In genomic region chrX:153083238-153083923, GRCh38 we compare ENCODE assay signal across 3 cellular contexts. TPM values are rescaled to one million over a fixed set of nuclear protein-coding genes. Genes with fewer than 3 reads are reported as not detected.
"Had no signal": no experiment of that assay in that cellular context is flagged by ENCODE, and none has a peak within 500 bp of the region (broad histone marks: within the 10 kb centered on the region; RNA-seq: fewer than 3 reads in every experiment).

No MANE protein-coding gene starts in this region.

RNA-seq across cellular contexts. Expression of gene PNMA3, which starts 27.1 kb away (rescaled TPM):
- total RNA-seq: dermis blood vessel endothelial cell, foreskin keratinocyte, gastrocnemius medialis had no signal
